ENCODE assay signal across 16 cellular contexts in genomic region chr3:174951023-174951422, GRCh38.
DNase-seq lines count a peak whose midpoint lies in the region; ATAC-seq, FAIRE-seq and TF ChIP-seq lines count a peak whose summit lies in the region.
"Had no signal": no experiment of that assay in that cellular context is flagged by ENCODE, and none has a peak within 500 bp of the region (broad histone marks: within the 10 kb centered on the region; RNA-seq: fewer than 3 reads in every experiment).

No MANE protein-coding gene starts in this region.

- no peak for TF ChIP-seq CTCF in astrocyte (IDR thresholded peaks at IDR 0.05; ENCODE audit: insufficient read depth, low read depth, low read length)

- H3K9ac ChIP-seq in astrocyte (ENCODE audit: low read length): no peak overlapping the region

- H3K9me3 ChIP-seq in astrocyte (ENCODE audit: insufficient read depth, low read depth, low read length): no peaks in the 10 kb centered on the region
- H3K9me3 ChIP-seq in effector memory CD4-positive, alpha-beta T cell (ENCODE audit: control insufficient read depth, low read length): no peaks in the 10 kb centered on the region
- H3K9me3 ChIP-seq: testis had no signal

- DNase-seq in HT1080 (ENCODE audit: low read depth) (peak; percentile 84), astrocyte (ENCODE audit: low read depth) (peak; percentile 91), frontal cortex (ENCODE audit: low spot score in 2 of 2) (no peak)
- DNase-seq in effector memory CD4-positive, alpha-beta T cell: no peak
- DNase-seq: aorta; NCI-H2171 treated with DMSO at 0.1 percent for 48 hours; stimulated activated CD4-positive, alpha-beta T cell treated with anti-CD3 and anti-CD28 coated beads, Interleukin-12 subunit alpha, Interleukin-12 subunit beta, amount 100 ng/mL, for 4 hours; T-cell; testis had no signal

- peak overlapping the region; percentile 93 for H3K27ac Mint-ChIP-seq in astrocyte (ENCODE audit: unreplicated experiment)
- H3K27ac Mint-ChIP-seq: activated T-helper 1 cell treated with anti-CD3 and anti-CD28 coated beads, Interleukin-12 subunit alpha, Interleukin-12 subunit beta, Interleukin-2, Interleukin-4 antibody, amounts not matched to agents 30 ng/mL and 10 ng/mL and 1 ng/mL, durations not matched to agents 14 hours and 24 hours and 36 hours; T-cell had no signal

- no peaks in the 10 kb centered on the region for H3K36me3 Mint-ChIP-seq in astrocyte (ENCODE audit: low read depth, unreplicated experiment)
- H3K36me3 Mint-ChIP-seq: T-cell had no signal

- no peak overlapping the region for H3K4me3 Mint-ChIP-seq in astrocyte (ENCODE audit: unreplicated experiment)
- H3K4me3 Mint-ChIP-seq: activated T-helper 1 cell treated with anti-CD3 and anti-CD28 coated beads, Interleukin-12 subunit alpha, Interleukin-12 subunit beta, Interleukin-2, Interleukin-4 antibody, amounts not matched to agents 30 ng/mL and 10 ng/mL and 1 ng/mL, durations not matched to agents 14 hours and 24 hours and 36 hours; T-cell had no signal

- H3K4me3 ChIP-seq in astrocyte (ENCODE audit: insufficient read depth, low read depth, low read length): no peak overlapping the region
- no peak overlapping the region for H3K4me3 ChIP-seq in effector memory CD4-positive, alpha-beta T cell (ENCODE audit: insufficient read depth, low read depth, low read length, poor library complexity, severe bottlenecking)
- H3K4me3 ChIP-seq: hepatocyte, lung, testis had no signal

- peaks cover 24% of the 10 kb centered on the region for H3K4me1 Mint-ChIP-seq in astrocyte (ENCODE audit: low read depth, unreplicated experiment)
- H3K4me1 Mint-ChIP-seq: T-cell had no signal

- no peak overlapping the region for H2AFZ ChIP-seq in astrocyte (ENCODE audit: low read depth, low read length)
- H2AFZ ChIP-seq: hepatocyte had no signal

- peak overlapping the region; percentile 39 for H3K4me2 ChIP-seq in astrocyte (ENCODE audit: low read length)
- H3K4me2 ChIP-seq: hepatocyte had no signal

- no peaks in the 10 kb centered on the region for H3K27me3 ChIP-seq in astrocyte (ENCODE audit: insufficient read depth, low read length)
- no peaks in the 10 kb centered on the region for H3K27me3 ChIP-seq in effector memory CD4-positive, alpha-beta T cell (replicated peaks; ENCODE audit: control insufficient read depth, insufficient read depth, low read length, poor library complexity, severe bottlenecking)
- H3K27me3 ChIP-seq: hepatocyte, testis had no signal

- no peaks in the 10 kb centered on the region for H3K9me3 Mint-ChIP-seq in astrocyte (ENCODE audit: unreplicated experiment)
- H3K9me3 Mint-ChIP-seq: activated T-helper 1 cell treated with anti-CD3 and anti-CD28 coated beads, Interleukin-12 subunit alpha, Interleukin-12 subunit beta, Interleukin-2, Interleukin-4 antibody, amounts not matched to agents 30 ng/mL and 10 ng/mL and 1 ng/mL, durations not matched to agents 14 hours and 24 hours and 36 hours had no signal

- H3K4me1 ChIP-seq in astrocyte (ENCODE audit: insufficient read depth, low read length): peaks cover 35% of the 10 kb centered on the region
- H3K4me1 ChIP-seq in effector memory CD4-positive, alpha-beta T cell (ENCODE audit: control insufficient read depth, insufficient read depth, low read length, poor library complexity, severe bottlenecking): no peaks in the 10 kb centered on the region
- H3K4me1 ChIP-seq: testis had no signal

- H3K36me3 ChIP-seq in astrocyte (ENCODE audit: insufficient read depth, low read length): no peaks in the 10 kb centered on the region
- no peaks in the 10 kb centered on the region for H3K36me3 ChIP-seq in effector memory CD4-positive, alpha-beta T cell (ENCODE audit: control insufficient read depth, insufficient read depth, low read length)

- ATAC-seq in HG02938 (IDR thresholded peaks at IDR 0.05; ENCODE audit: unreplicated experiment) (no peak), HG03432 (IDR thresholded peaks at IDR 0.05; ENCODE audit: unreplicated experiment) (no peak), esophagus mucosa (no peak)
- ATAC-seq: T-cell had no signal

- peak overlapping the region; percentile 77 for H3K27ac ChIP-seq in astrocyte (ENCODE audit: low read depth, low read length)
- no peak overlapping the region for H3K27ac ChIP-seq in effector memory CD4-positive, alpha-beta T cell (ENCODE audit: insufficient read depth, low read length, poor library complexity, severe bottlenecking)
- H3K27ac ChIP-seq: hepatocyte, testis had no signal

- peak; percentile 98 for FAIRE-seq in astrocyte (lab: Jason Lieb, UNC)
- peak; percentile 21 for FAIRE-seq in frontal cortex (lab: Jason Lieb, UNC)
- FAIRE-seq: D721Med had no signal

- no peaks in the 10 kb centered on the region for H3K27me3 Mint-ChIP-seq in astrocyte (ENCODE audit: low read depth, unreplicated experiment)
- H3K27me3 Mint-ChIP-seq: T-cell had no signal

- H3K79me2 ChIP-seq in astrocyte (ENCODE audit: insufficient read depth, low read length): no peaks in the 10 kb centered on the region
- H3K79me2 ChIP-seq: hepatocyte had no signal

- H4K20me1 ChIP-seq in astrocyte (ENCODE audit: insufficient read depth, low read length): no peaks in the 10 kb centered on the region

Comparison
In these comparisons a context has a peak if more than half of its experiments do, and no peak if none do; other contexts are left out.
1. DNase-seq: peak in HT1080 (single experiment) and astrocyte (single experiment); none in frontal cortex (0 of 2) and effector memory CD4-positive, alpha-beta T cell (0 of 3).